9 cellular contexts compared by ENCODE assay signal in genomic region chr22:27222178-27222577, GRCh38.
"Had no signal": no experiment of that assay in that cellular context is flagged by ENCODE, and none has a peak within 500 bp of the region (broad histone marks: within the 10 kb centered on the region; RNA-seq: fewer than 3 reads in every experiment).

No MANE protein-coding gene starts in this region.

- ATAC-seq: GM23338, HCT116, HepG2 had no signal

- FAIRE-seq: HepG2 had no signal

- H2AFZ ChIP-seq: GM23338 had no signal

- H3K4me1 ChIP-seq: HAP-1 had no signal

- H3K36me3 ChIP-seq: HAP-1 had no signal

- H3K4me3 Mint-ChIP-seq: GM23338, HFFc6 had no signal

- DNase-seq: H7, HFFc6, KBM-7 had no signal

- H3K4me2 ChIP-seq: GM23338, KMS-11 had no signal

- H3K9me3 ChIP-seq: HAP-1 had no signal

- H3K9ac ChIP-seq: KMS-11 had no signal

- H3K27ac Mint-ChIP-seq: GM23338, HFFc6 had no signal

- H3K9me3 Mint-ChIP-seq: GM23338, HFFc6 had no signal

- H3K27ac ChIP-seq: HL-60, KMS-11 had no signal

- H3K4me3 ChIP-seq: GM23338, HAP-1 had no signal
